Comparison of ENCODE assay signal across 8 cellular contexts in the genomic region with DNA sequence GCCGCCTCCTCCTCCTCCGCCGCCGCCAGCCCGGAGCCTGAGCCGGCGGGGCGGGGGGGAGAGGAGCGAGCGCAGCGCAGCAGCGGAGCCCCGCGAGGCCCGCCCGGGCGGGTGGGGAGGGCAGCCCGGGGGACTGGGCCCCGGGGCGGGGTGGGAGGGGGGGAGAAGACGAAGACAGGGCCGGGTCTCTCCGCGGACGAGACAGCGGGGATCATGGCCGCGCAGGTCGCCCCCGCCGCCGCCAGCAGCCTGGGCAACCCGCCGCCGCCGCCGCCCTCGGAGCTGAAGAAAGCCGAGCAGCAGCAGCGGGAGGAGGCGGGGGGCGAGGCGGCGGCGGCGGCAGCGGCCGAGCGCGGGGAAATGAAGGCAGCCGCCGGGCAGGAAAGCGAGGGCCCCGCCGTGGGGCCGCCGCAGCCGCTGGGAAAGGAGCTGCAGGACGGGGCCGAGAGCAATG.
A peak's percentile ranks its signal among the peaks of the same experiment; 100 is the strongest.
DNase-seq lines count a peak whose midpoint lies in the region; ATAC-seq lines count a peak whose summit lies in the region.

No MANE protein-coding gene starts in this region.

- H3K9me3 ChIP-seq in iPS DF 6.9 (ENCODE audit: control insufficient read depth, insufficient read depth, low read length): no peaks in the 10 kb centered on the region

- WGBS in iPS DF 6.9 (ENCODE audit: insufficient coverage, insufficient read length): no CpG with 5 or more reads among the region's 60 CpGs

- peak overlapping the region; percentile 77 for H3K4me3 ChIP-seq in iPS DF 6.9 (ENCODE audit: low read length)

- peaks cover 3% of the 10 kb centered on the region; the same call in 1 of the 2 replicates for H3K4me1 ChIP-seq in iPS DF 6.9 (ENCODE audit: control insufficient read depth, insufficient read depth, low read length)

- DNase-seq in activated T-cell treated with anti-CD3 and anti-CD28 coated beads for 1 hour (ENCODE audit: low read depth): peak; percentile 12
- no peak for DNase-seq in activated T-cell treated with anti-CD3 and anti-CD28 coated beads, Interleukin-2, amount 50 U/mL, for 1 hour
- DNase-seq in activated T-helper 9 cell treated with anti-CD3 and anti-CD28 coated beads, Interleukin-2, amount 50 U/mL, for 16 hours (ENCODE audit: low read depth): peak; percentile 26
- DNase-seq in iPS DF 6.9 (ENCODE audit: low read depth, low spot score): no peak
- peak; percentile 33 to 35 for DNase-seq in stimulated activated CD4-positive, alpha-beta T cell treated with anti-CD3 and anti-CD28 coated beads, Interleukin-2, amount 100 ng/mL, for 24 hours
- DNase-seq in NCI-H446 (lab: John Stamatoyannopoulos, UW): no peak
- DNase-seq in NCI-H1694 treated with DMSO at 0.1 percent for 48 hours (lab: John Stamatoyannopoulos, UW): no peak

- ATAC-seq in GM21360 (IDR thresholded peaks at IDR 0.05; ENCODE audit: unreplicated experiment): no peak

- H3K36me3 ChIP-seq in iPS DF 6.9 (ENCODE audit: control insufficient read depth, insufficient read depth, low read length): no peaks in the 10 kb centered on the region

- H3K27me3 ChIP-seq in iPS DF 6.9 (ENCODE audit: control insufficient read depth, insufficient read depth, low read length): no peaks in the 10 kb centered on the region

- H3K27ac ChIP-seq in iPS DF 6.9 (ENCODE audit: low read length): no peak overlapping the region

Comparison
In these comparisons a context has a peak if more than half of its experiments do, and no peak if none do; other contexts are left out.
1. DNase-seq: peak in activated T-cell treated with anti-CD3 and anti-CD28 coated beads for 1 hour (single experiment), activated T-helper 9 cell treated with anti-CD3 and anti-CD28 coated beads, Interleukin-2, amount 50 U/mL, for 16 hours (single experiment) and stimulated activated CD4-positive, alpha-beta T cell treated with anti-CD3 and anti-CD28 coated beads, Interleukin-2, amount 100 ng/mL, for 24 hours (2 of 2); none in activated T-cell treated with anti-CD3 and anti-CD28 coated beads, Interleukin-2, amount 50 U/mL, for 1 hour (single experiment), iPS DF 6.9 (single experiment), NCI-H446 (0 of 2) and NCI-H1694 treated with DMSO at 0.1 percent for 48 hours (single experiment).